ENCODE assay signal across 1 cellular context in the genomic region with DNA sequence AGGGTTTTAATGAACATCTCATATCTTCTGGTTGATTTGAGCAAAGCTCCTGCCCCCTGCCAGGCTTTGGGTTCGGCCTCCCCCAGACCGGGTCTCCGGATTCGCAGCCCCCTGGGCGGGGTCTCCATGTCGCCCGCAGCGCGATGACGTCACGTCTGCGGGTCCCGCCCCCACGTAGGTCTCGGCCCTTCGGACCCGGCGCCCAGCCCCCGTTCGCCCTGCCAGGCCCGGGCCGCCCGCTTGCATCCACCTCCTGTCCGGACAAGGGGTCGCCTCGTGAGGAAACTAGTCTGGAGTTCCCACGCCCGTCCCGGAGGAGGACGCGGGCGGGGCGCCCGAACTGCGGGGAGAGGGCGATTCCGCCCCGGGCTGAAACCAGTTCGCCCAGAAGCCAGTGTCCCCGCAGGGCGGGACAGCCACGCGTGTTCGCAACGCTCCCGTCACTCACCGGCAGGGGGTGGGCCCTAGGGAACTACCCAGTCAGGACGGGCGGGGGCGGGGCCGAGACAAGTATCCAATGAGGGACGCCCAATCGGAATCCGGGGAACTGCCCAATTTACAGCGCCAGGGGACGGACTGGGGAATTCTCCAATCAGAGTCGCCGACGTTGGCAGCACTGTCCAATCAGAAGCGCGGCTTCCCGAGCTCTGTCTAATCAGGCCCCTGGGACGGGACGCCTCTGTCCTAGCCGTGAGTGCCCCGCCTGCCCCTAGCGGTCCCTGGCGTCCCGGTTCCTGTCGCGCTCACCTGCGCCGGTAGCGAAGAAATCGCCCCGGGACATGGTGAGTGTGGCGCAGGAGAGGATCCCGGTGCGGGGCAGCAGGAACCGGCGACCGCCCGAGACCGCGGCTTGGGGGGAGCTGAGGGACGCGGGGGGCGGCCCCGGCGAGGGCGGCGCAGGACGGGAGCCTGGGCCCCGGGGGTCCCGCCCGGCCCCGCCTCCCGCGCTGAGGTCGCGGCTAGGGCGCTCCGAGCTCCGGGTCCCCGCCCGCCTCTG.
TF ChIP-seq lines count a peak whose summit lies in the region.

A gene (plus strand): TSS at position 682 of the 997 bp plus-strand sequence. CDS start 98 bp downstream, at position 780.

TF ChIP-seq in GM23338, 12 proteins besides CTCF, POLR2A, EP300 and RAD21 (continued from another document):
- TF ChIP-seq, protein P1, sequence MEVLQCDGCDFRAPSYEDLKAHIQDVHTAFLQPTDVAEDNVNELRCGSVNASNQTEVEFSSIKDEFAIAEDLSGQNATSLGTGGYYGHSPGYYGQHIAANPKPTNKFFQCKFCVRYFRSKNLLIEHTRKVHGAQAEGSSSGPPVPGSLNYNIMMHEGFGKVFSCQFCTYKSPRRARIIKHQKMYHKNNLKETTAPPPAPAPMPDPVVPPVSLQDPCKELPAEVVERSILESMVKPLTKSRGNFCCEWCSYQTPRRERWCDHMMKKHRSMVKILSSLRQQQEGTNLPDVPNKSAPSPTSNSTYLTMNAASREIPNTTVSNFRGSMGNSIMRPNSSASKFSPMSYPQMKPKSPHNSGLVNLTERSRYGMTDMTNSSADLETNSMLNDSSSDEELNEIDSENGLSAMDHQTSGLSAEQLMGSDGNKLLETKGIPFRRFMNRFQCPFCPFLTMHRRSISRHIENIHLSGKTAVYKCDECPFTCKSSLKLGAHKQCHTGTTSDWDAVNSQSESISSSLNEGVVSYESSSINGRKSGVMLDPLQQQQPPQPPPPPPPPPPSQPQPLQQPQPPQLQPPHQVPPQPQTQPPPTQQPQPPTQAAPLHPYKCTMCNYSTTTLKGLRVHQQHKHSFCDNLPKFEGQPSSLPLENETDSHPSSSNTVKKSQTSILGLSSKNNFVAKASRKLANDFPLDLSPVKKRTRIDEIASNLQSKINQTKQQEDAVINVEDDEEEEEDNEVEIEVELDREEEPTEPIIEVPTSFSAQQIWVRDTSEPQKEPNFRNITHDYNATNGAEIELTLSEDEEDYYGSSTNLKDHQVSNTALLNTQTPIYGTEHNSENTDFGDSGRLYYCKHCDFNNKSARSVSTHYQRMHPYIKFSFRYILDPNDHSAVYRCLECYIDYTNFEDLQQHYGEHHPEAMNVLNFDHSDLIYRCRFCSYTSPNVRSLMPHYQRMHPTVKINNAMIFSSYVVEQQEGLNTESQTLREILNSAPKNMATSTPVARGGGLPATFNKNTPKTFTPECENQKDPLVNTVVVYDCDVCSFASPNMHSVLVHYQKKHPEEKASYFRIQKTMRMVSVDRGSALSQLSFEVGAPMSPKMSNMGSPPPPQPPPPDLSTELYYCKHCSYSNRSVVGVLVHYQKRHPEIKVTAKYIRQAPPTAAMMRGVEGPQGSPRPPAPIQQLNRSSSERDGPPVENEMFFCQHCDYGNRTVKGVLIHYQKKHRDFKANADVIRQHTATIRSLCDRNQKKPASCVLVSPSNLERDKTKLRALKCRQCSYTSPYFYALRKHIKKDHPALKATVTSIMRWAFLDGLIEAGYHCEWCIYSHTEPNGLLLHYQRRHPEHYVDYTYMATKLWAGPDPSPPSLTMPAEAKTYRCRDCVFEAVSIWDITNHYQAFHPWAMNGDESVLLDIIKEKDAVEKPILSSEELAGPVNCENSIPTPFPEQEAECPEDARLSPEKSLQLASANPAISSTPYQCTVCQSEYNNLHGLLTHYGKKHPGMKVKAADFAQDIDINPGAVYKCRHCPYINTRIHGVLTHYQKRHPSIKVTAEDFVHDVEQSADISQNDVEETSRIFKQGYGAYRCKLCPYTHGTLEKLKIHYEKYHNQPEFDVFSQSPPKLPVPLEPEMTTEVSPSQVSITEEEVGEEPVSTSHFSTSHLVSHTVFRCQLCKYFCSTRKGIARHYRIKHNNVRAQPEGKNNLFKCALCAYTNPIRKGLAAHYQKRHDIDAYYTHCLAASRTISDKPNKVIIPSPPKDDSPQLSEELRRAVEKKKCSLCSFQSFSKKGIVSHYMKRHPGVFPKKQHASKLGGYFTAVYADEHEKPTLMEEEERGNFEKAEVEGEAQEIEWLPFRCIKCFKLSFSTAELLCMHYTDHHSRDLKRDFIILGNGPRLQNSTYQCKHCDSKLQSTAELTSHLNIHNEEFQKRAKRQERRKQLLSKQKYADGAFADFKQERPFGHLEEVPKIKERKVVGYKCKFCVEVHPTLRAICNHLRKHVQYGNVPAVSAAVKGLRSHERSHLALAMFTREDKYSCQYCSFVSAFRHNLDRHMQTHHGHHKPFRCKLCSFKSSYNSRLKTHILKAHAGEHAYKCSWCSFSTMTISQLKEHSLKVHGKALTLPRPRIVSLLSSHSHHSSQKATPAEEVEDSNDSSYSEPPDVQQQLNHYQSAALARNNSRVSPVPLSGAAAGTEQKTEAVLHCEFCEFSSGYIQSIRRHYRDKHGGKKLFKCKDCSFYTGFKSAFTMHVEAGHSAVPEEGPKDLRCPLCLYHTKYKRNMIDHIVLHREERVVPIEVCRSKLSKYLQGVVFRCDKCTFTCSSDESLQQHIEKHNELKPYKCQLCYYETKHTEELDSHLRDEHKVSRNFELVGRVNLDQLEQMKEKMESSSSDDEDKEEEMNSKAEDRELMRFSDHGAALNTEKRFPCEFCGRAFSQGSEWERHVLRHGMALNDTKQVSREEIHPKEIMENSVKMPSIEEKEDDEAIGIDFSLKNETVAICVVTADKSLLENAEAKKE (CRISPR knock-in tag; IDR thresholded peaks at IDR 0.05): no peak
- TF ChIP-seq STAT1 (IDR thresholded peaks at IDR 0.05; ENCODE audit: unreplicated experiment): no peak
- TF ChIP-seq, protein P2, sequence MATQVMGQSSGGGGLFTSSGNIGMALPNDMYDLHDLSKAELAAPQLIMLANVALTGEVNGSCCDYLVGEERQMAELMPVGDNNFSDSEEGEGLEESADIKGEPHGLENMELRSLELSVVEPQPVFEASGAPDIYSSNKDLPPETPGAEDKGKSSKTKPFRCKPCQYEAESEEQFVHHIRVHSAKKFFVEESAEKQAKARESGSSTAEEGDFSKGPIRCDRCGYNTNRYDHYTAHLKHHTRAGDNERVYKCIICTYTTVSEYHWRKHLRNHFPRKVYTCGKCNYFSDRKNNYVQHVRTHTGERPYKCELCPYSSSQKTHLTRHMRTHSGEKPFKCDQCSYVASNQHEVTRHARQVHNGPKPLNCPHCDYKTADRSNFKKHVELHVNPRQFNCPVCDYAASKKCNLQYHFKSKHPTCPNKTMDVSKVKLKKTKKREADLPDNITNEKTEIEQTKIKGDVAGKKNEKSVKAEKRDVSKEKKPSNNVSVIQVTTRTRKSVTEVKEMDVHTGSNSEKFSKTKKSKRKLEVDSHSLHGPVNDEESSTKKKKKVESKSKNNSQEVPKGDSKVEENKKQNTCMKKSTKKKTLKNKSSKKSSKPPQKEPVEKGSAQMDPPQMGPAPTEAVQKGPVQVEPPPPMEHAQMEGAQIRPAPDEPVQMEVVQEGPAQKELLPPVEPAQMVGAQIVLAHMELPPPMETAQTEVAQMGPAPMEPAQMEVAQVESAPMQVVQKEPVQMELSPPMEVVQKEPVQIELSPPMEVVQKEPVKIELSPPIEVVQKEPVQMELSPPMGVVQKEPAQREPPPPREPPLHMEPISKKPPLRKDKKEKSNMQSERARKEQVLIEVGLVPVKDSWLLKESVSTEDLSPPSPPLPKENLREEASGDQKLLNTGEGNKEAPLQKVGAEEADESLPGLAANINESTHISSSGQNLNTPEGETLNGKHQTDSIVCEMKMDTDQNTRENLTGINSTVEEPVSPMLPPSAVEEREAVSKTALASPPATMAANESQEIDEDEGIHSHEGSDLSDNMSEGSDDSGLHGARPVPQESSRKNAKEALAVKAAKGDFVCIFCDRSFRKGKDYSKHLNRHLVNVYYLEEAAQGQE (IDR thresholded peaks at IDR 0.05; ENCODE audit: unreplicated experiment): no peak
TF ChIP-seq in GM23338: peak in this region for 3.
